19 cellular contexts compared by ENCODE assay signal in the genomic region with DNA sequence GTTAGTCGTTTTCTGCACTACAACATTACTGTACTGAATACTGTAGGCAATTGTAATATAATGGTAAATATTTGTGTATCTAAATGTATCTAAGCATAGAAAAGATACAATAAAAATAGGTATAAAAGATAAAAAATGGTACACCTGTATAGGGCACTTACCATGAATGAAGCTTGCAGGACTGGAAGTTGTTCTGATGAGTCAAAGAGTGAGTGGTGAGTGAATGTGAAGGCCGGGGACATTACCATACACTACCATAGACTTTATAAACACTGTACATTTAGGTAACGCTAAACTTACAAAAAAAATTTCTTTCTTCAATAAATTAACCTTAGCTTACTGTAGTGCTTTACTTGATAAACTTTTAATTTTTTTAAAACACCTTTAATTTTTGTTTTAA. TPM values are rescaled to one million over a fixed set of nuclear protein-coding genes. Genes with fewer than 3 reads are reported as not detected.
DNase-seq lines count a peak whose midpoint lies in the region; ATAC-seq and TF ChIP-seq lines count a peak whose summit lies in the region.
"Had no signal": no experiment of that assay in that cellular context is flagged by ENCODE, and none has a peak within 500 bp of the region (broad histone marks: within the 10 kb centered on the region; RNA-seq: fewer than 3 reads in every experiment).

No MANE protein-coding gene starts in this region.

- no peaks in the 10 kb centered on the region for H3K9me3 Mint-ChIP-seq in glutamatergic neuron (ENCODE audit: unreplicated experiment)
- H3K9me3 Mint-ChIP-seq: CD4-positive, alpha-beta T cell; CD8-positive, alpha-beta T cell had no signal

- H3K27ac Mint-ChIP-seq in glutamatergic neuron (ENCODE audit: unreplicated experiment): no peak overlapping the region
- H3K27ac Mint-ChIP-seq: B cell; CD4-positive, alpha-beta T cell; CD8-positive, alpha-beta T cell had no signal

- 86 to 94% (median 92%) methylated on average over 3 of the region's 3 CpGs for WGBS in psoas muscle, 3 donors

- H3K4me1 ChIP-seq in MM.1S (ENCODE audit: low read length) (peaks cover 15% of the 10 kb centered on the region), psoas muscle (peaks cover 76% of the 10 kb centered on the region)
- H3K4me1 ChIP-seq in effector memory CD4-positive, alpha-beta T cell (ENCODE audit: control insufficient read depth, insufficient read depth, low read length, poor library complexity, severe bottlenecking): no peaks in the 10 kb centered on the region

- H2AFZ ChIP-seq in MM.1S (ENCODE audit: low read length): no peak overlapping the region

- peaks cover 4% of the 10 kb centered on the region for H3K27me3 Mint-ChIP-seq in glutamatergic neuron (ENCODE audit: unreplicated experiment)
- H3K27me3 Mint-ChIP-seq: B cell; CD4-positive, alpha-beta T cell had no signal

- DNase-seq in MM.1S (no peak), epithelial cell of esophagus (ENCODE audit: low read depth) (peak; percentile 41), psoas muscle (no peak), NK-92 (lab: John Stamatoyannopoulos, UW; ENCODE audit: unreplicated experiment) (no peak), glutamatergic neuron (no peak)
- DNase-seq in effector memory CD4-positive, alpha-beta T cell: no peak
- DNase-seq: AML-193; Caco-2; Calu3; CD4-positive, alpha-beta T cell; CD8-positive, alpha-beta T cell; DMS79 treated with DMSO at 0.1 percent for 48 hours; GF-D8 had no signal

- no peak overlapping the region for H3K27ac ChIP-seq in MM.1S (ENCODE audit: low read length)
- H3K27ac ChIP-seq in VCaP: peak overlapping the region; percentile 69; the same call in 1 of the 2 replicates
- peak overlapping the region; percentile 50 for H3K27ac ChIP-seq in psoas muscle
- no peak overlapping the region for H3K27ac ChIP-seq in effector memory CD4-positive, alpha-beta T cell (ENCODE audit: insufficient read depth, low read length, poor library complexity, severe bottlenecking)
- H3K27ac ChIP-seq: A549; BLaER1 treated with 17β-estradiol and CSF1 and Interleukin-3, amounts not matched to agents 10 nM and 100 nM; C4-2B had no signal

- H3K9me2 ChIP-seq in MM.1S (replicated peaks; ENCODE audit: insufficient read depth, low read length): no peaks in the 10 kb centered on the region

- no peak overlapping the region for H3K4me3 Mint-ChIP-seq in glutamatergic neuron (ENCODE audit: unreplicated experiment)
- H3K4me3 Mint-ChIP-seq: B cell; CD4-positive, alpha-beta T cell; CD8-positive, alpha-beta T cell had no signal

- H3K4me2 ChIP-seq in MM.1S (ENCODE audit: low read depth, low read length): peak overlapping the region; percentile 5; the same call in 1 of the 2 replicates
- H3K4me2 ChIP-seq: A549; BLaER1 treated with 17β-estradiol and CSF1 and Interleukin-3, amounts not matched to agents 10 nM and 100 nM had no signal

- H3K36me3 ChIP-seq in MM.1S (replicated peaks; ENCODE audit: insufficient read depth, low read length): no peaks in the 10 kb centered on the region
- no peaks in the 10 kb centered on the region for H3K36me3 ChIP-seq in psoas muscle (ENCODE audit: insufficient read depth in 1 of 2, low read depth in 1 of 2)
- no peaks in the 10 kb centered on the region for H3K36me3 ChIP-seq in effector memory CD4-positive, alpha-beta T cell (ENCODE audit: control insufficient read depth, insufficient read depth, low read length)

- H4K20me1 ChIP-seq in MM.1S (ENCODE audit: insufficient read depth, low read length): no peaks in the 10 kb centered on the region

- no peak for TF ChIP-seq CTCF in MM.1S (IDR thresholded peaks at IDR 0.05; ENCODE audit: low read length)
- no peak for TF ChIP-seq CTCF in VCaP (conservative IDR thresholded peaks at IDR 0.05)
- TF ChIP-seq CTCF in epithelial cell of esophagus (IDR thresholded peaks at IDR 0.05; ENCODE audit: insufficient read depth, low read depth, low read length, missing control alignments): no peak
- no peak for TF ChIP-seq CTCF in psoas muscle (IDR thresholded peaks at IDR 0.05)
- TF ChIP-seq CTCF in glutamatergic neuron (IDR thresholded peaks at IDR 0.05; ENCODE audit: partially characterized antibody, unreplicated experiment): no peak

- no peak overlapping the region for H3K9ac ChIP-seq in MM.1S (ENCODE audit: low read length)
- H3K9ac ChIP-seq: BLaER1 treated with 17β-estradiol and CSF1 and Interleukin-3, amounts not matched to agents 10 nM and 100 nM had no signal

- H3K79me2 ChIP-seq in MM.1S (ENCODE audit: low read length): peaks cover 71% of the 10 kb centered on the region

- H3K4me3 ChIP-seq in MM.1S (ENCODE audit: low read length) (no peak overlapping the region), epithelial cell of esophagus (ENCODE audit: low read length) (no peak overlapping the region), psoas muscle (no peak overlapping the region)
- no peak overlapping the region for H3K4me3 ChIP-seq in effector memory CD4-positive, alpha-beta T cell (ENCODE audit: insufficient read depth, low read depth, low read length, poor library complexity, severe bottlenecking)
- H3K4me3 ChIP-seq: A549; BLaER1 treated with 17β-estradiol and CSF1 and Interleukin-3, amounts not matched to agents 10 nM and 100 nM had no signal

- no peaks in the 10 kb centered on the region for H3K27me3 ChIP-seq in MM.1S (replicated peaks; ENCODE audit: insufficient read depth, low read length)
- no peaks in the 10 kb centered on the region for H3K27me3 ChIP-seq in psoas muscle (ENCODE audit: insufficient read depth in 3 of 3, low read length in 2 of 3)
- no peaks in the 10 kb centered on the region for H3K27me3 ChIP-seq in effector memory CD4-positive, alpha-beta T cell (replicated peaks; ENCODE audit: control insufficient read depth, insufficient read depth, low read length, poor library complexity, severe bottlenecking)
- H3K27me3 ChIP-seq: BLaER1 treated with 17β-estradiol and CSF1 and Interleukin-3, amounts not matched to agents 10 nM and 100 nM had no signal

- H3K36me3 Mint-ChIP-seq in glutamatergic neuron (ENCODE audit: unreplicated experiment): no peaks in the 10 kb centered on the region

- no peaks in the 10 kb centered on the region; the same call in 1 of the 2 replicates for H3F3A ChIP-seq in MM.1S (ENCODE audit: insufficient read depth, low read length)

- intact Hi-C loops in psoas muscle (cut with DNase I): loop anchor here in 1 of 2 donors (5.0 kb wide), 1 partner anchor 137 kb away; no protein-coding TSS in a partner anchor

- no peaks in the 10 kb centered on the region for H3K9me3 ChIP-seq in MM.1S (replicated peaks; ENCODE audit: insufficient read depth, low read length)
- H3K9me3 ChIP-seq in psoas muscle: no peaks in the 10 kb centered on the region
- no peaks in the 10 kb centered on the region for H3K9me3 ChIP-seq in effector memory CD4-positive, alpha-beta T cell (ENCODE audit: control insufficient read depth, low read length)
- H3K9me3 ChIP-seq: A549; BLaER1 treated with 17β-estradiol and CSF1 and Interleukin-3, amounts not matched to agents 10 nM and 100 nM; Caco-2 had no signal

- ATAC-seq in psoas muscle (no peak), HG02981 (IDR thresholded peaks at IDR 0.05; ENCODE audit: unreplicated experiment) (no peak)
- ATAC-seq: A549; CD8-positive, alpha-beta T cell had no signal

- H3K4me1 Mint-ChIP-seq in glutamatergic neuron (ENCODE audit: low read depth, unreplicated experiment): no peaks in the 10 kb centered on the region

RNA-seq across cellular contexts. Expression of a gene that starts 13.5 kb away (rescaled TPM):
- total RNA-seq in psoas muscle: 100 to 1,000 TPM in 1 of 4 donors, 10 to 100 TPM in 3; 32.5 to 141 (median 52.0) TPM
- 10 to 100 TPM; 15.6 to 84.8 (median 60.6) TPM for polyA plus RNA-seq in psoas muscle
- total RNA-seq in glutamatergic neuron (ENCODE audit: unreplicated experiment): 84.6 TPM

Comparison
In these comparisons a context has a peak if more than half of its experiments do, and no peak if none do; other contexts are left out.
1. H3K27ac ChIP-seq: peak in VCaP (single experiment) and psoas muscle (single experiment); none in MM.1S (single experiment) and effector memory CD4-positive, alpha-beta T cell (single experiment).